In genomic region chr11:113881856-113882255, GRCh38 we compare ENCODE assay signal across 34 cellular contexts. TPM values are rescaled to one million over a fixed set of nuclear protein-coding genes. Genes with fewer than 3 reads are reported as not detected.
DNase-seq lines count a peak whose midpoint lies in the region; ATAC-seq and TF ChIP-seq lines count a peak whose summit lies in the region.
"Had no signal": no experiment of that assay in that cellular context is flagged by ENCODE, and none has a peak within 500 bp of the region (broad histone marks: within the 10 kb centered on the region; RNA-seq: fewer than 3 reads in every experiment).

No MANE protein-coding gene starts in this region.

- no peak for ATAC-seq in HG02840 (IDR thresholded peaks at IDR 0.05; ENCODE audit: low FRiP score, unreplicated experiment)
- no peak for ATAC-seq in left colon
- ATAC-seq: GM12878; naive thymus-derived CD4-positive, alpha-beta T cell; stimulated activated memory B cell treated with anti-CD40 and anti-IgM and Interleukin-4, amounts not matched to agents 10 μg/mL and 1 μg/mL and 100 μg/mL, for 72 hours; T-helper 17 cell had no signal

- H3K4me3 ChIP-seq in SJCRH30 (no peak overlapping the region), kidney epithelial cell (ENCODE audit: low read depth, low read length) (no peak overlapping the region), tibial artery (no peak overlapping the region)
- H3K4me3 ChIP-seq: GM12878, prostate gland, sigmoid colon, upper lobe of left lung had no signal

- H3K9me3 ChIP-seq in SJCRH30 (replicated peaks) (no peaks in the 10 kb centered on the region), tibial artery (no peaks in the 10 kb centered on the region)
- H3K9me3 ChIP-seq: prostate gland, sigmoid colon, upper lobe of left lung had no signal

- H3K27ac ChIP-seq in SJCRH30 (peak overlapping the region; percentile 76), tibial artery (no peak overlapping the region)
- H3K27ac ChIP-seq: 22Rv1, C4-2B, prostate gland, sigmoid colon, upper lobe of left lung had no signal

- H3K4me1 ChIP-seq in SJCRH30 = peaks cover 17% of the 10 kb centered on the region
- peaks cover 0 to 4% (median 2%) of the 10 kb centered on the region in 4 donors for H3K4me1 ChIP-seq in tibial artery
- H3K4me1 ChIP-seq: prostate gland, sigmoid colon, upper lobe of left lung had no signal

- intact Hi-C loops in tibial artery (cut with DNase I; ENCODE audit: low total_unique reads) (no loop called here), left colon (cut with DNase I, micrococcal nuclease) (no loop called here)

- TF ChIP-seq CTCF in kidney epithelial cell (IDR thresholded peaks at IDR 0.05; ENCODE audit: insufficient read depth, low read length, poor library complexity, severe bottlenecking) = no peak
- no peak for TF ChIP-seq CTCF in tibial artery (IDR thresholded peaks at IDR 0.05)

- DNase-seq in NCI-H82 (lab: John Stamatoyannopoulos, UW) (peak; percentile 66), NCI-H82 treated with DMSO at 0.1 percent for 48 hours (lab: John Stamatoyannopoulos, UW; ENCODE audit: unreplicated experiment) (no peak), SJCRH30 (peak; percentile 70 to 86), kidney epithelial cell (ENCODE audit: low read depth) (peak; percentile 52), tibial artery (no peak), superior temporal gyrus (ENCODE audit: extremely low spot score) (no peak), left colon (no peak)
- DNase-seq: activated gamma-delta T cell; activated naive CD8-positive, alpha-beta T cell treated with anti-CD3 and anti-CD28 coated beads for 36 hours; activated T-cell treated with anti-CD3 and anti-CD28 coated beads, Interleukin-2, amount 50 U/mL, for 24 hours; aorta; cortex of kidney; DND-41; effector memory CD4-positive, alpha-beta T cell; erythroblast; H9; naive thymus-derived CD4-positive, alpha-beta T cell; NCI-H1092; NCI-H1694; NCI-H446 treated with DMSO at 0.1 percent for 48 hours; sigmoid colon; stimulated activated CD4-positive, alpha-beta T cell treated with anti-CD3 and anti-CD28 coated beads, Interleukin-15, amount 100 ng/mL, for 24 hours; T-helper 17 cell; upper lobe of left lung had no signal

- no peaks in the 10 kb centered on the region for H3K27me3 ChIP-seq in SJCRH30
- H3K27me3 ChIP-seq in kidney epithelial cell (ENCODE audit: control insufficient read depth, insufficient read depth, low read length) = no peaks in the 10 kb centered on the region
- no peaks in the 10 kb centered on the region for H3K27me3 ChIP-seq in tibial artery
- H3K27me3 ChIP-seq: sigmoid colon, upper lobe of left lung had no signal

- H3K36me3 ChIP-seq in SJCRH30 = no peaks in the 10 kb centered on the region
- no peaks in the 10 kb centered on the region for H3K36me3 ChIP-seq in kidney epithelial cell (ENCODE audit: control insufficient read depth, insufficient read depth, low read length)
- H3K36me3 ChIP-seq in tibial artery = no peaks in the 10 kb centered on the region
- H3K36me3 ChIP-seq: prostate gland, sigmoid colon, upper lobe of left lung had no signal

RNA-seq across cellular contexts. Expression of gene USP28, which starts 6.5 kb away (rescaled TPM):
- 43.2 and 49.9 TPM in 2 replicates for total RNA-seq in SJCRH30 (2014; rRNA removed; shearing (Covaris generic))
- total RNA-seq in kidney epithelial cell = 22.8 and 23.5 TPM in 2 replicates
- total RNA-seq in left colon = 10 to 100 TPM; 20.0 to 21.8 TPM

RNA-seq across cellular contexts. Expression of gene HTR3B, which starts 22.7 kb away (rescaled TPM):
- not detected in 2 replicates for total RNA-seq in SJCRH30 (2014; rRNA removed; shearing (Covaris generic))
- total RNA-seq in kidney epithelial cell (not detected in 2 replicates), left colon (not detected)
- total RNA-seq: activated naive CD8-positive, alpha-beta T cell treated with anti-CD3 and anti-CD28 coated beads for 36 hours; aorta; cardiac septum; GM12878; H9; lower leg skin; mesothelial cell of epicardium; naive thymus-derived CD4-positive, alpha-beta T cell; prostate gland; sigmoid colon; subcutaneous adipose tissue; T-helper 17 cell; upper lobe of left lung had no signal

Comparison
In these comparisons a context has a peak if more than half of its experiments do, and no peak if none do; other contexts are left out.
1. DNase-seq: peak in NCI-H82 (single experiment), SJCRH30 (2 of 2) and kidney epithelial cell (single experiment); none in NCI-H82 treated with DMSO at 0.1 percent for 48 hours (single experiment), tibial artery (0 of 2), superior temporal gyrus (single experiment) and left colon (0 of 2).